In the genomic region with DNA sequence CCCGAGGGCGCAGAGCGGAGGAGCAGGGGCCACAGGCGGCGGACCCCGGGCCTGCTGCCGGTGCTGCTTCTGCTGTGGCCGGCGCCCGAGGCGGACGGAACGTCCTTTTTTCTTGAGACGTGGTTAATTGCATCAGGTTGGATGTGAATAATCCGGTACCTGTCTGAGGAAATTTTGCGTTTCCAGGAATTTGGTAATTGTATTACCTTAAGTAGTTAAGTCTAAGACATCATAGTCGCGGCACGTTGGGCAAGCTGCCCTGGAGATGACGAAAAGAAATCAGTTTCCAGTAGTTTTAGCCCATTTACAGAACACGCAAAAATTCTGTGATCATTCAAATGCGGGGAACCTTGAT, we compare ENCODE assay signal across 9 cellular contexts. TPM values are rescaled to one million over a fixed set of nuclear protein-coding genes. Genes with fewer than 3 reads are reported as not detected.
DNase-seq lines count a peak whose midpoint lies in the region; ATAC-seq and TF ChIP-seq lines count a peak whose summit lies in the region.
"Had no signal": no experiment of that assay in that cellular context is flagged by ENCODE, and none has a peak within 500 bp of the region (broad histone marks: within the 10 kb centered on the region; RNA-seq: fewer than 3 reads in every experiment).

No MANE protein-coding gene starts in this region.

- peak; percentile 23 for DNase-seq in EH (ENCODE audit: low read depth)
- no peak for DNase-seq in esophagus squamous epithelium (lab: John Stamatoyannopoulos, UW)
- DNase-seq in ovary = peak in 4 of 5 donors; percentile 36 to 64 (median 60)
- no peak for DNase-seq in Kasumi-1 (lab: John Stamatoyannopoulos, UW)
- no peak for DNase-seq in activated CD4-positive, alpha-beta T cell treated with anti-CD3 and anti-CD28 coated beads, Interleukin-2, amount 50 U/mL, for 48 hours
- no peak for DNase-seq in retina

- WGBS in esophagus squamous epithelium, 2 donors = 0% methylated on average over 3 to 7 of the region's 22 CpGs
- 0% methylated on average over 20 to 22 of the region's 22 CpGs for WGBS in ovary, 3 donors

- H3K4me1 ChIP-seq in esophagus squamous epithelium (peaks cover 20 to 58% (median 25%) of the 10 kb centered on the region in 3 donors), ovary (ENCODE audit: insufficient read depth) (peaks cover 4% of the 10 kb centered on the region)

- peak overlapping the region; percentile 77 to 88 (median 82) for H3K4me3 ChIP-seq in esophagus squamous epithelium
- H3K4me3 ChIP-seq in ovary = peak overlapping the region; percentile 96

- H3K9me3 ChIP-seq in esophagus squamous epithelium (no peaks in the 10 kb centered on the region), ovary (no peaks in the 10 kb centered on the region)

- H3K27ac ChIP-seq in esophagus squamous epithelium (peak overlapping the region; percentile 94 to 98 (median 95)), ovary (peak overlapping the region; percentile 74 to 89)

- no peak for ATAC-seq in GM21619 (IDR thresholded peaks at IDR 0.05; ENCODE audit: unreplicated experiment)

- H3K27me3 ChIP-seq in esophagus squamous epithelium (no peaks in the 10 kb centered on the region), ovary (no peaks in the 10 kb centered on the region)

- TF ChIP-seq EP300 in ovary (IDR thresholded peaks at IDR 0.05) = no peak

- TF ChIP-seq POLR2A in esophagus squamous epithelium (IDR thresholded peaks at IDR 0.05) (no peak), ovary (IDR thresholded peaks at IDR 0.05) (no peak)

- H3K36me3 ChIP-seq in esophagus squamous epithelium = no peaks in the 10 kb centered on the region
- H3K36me3 ChIP-seq in ovary = no peaks in the 10 kb centered on the region

- TF ChIP-seq CTCF in esophagus squamous epithelium (IDR thresholded peaks at IDR 0.05) (no peak), ovary (IDR thresholded peaks at IDR 0.05) (no peak)

- intact Hi-C loops in esophagus squamous epithelium (cut with DNase I) = no loop called here
- intact Hi-C loops in ovary (cut with DNase I) = no loop called here

TF ChIP-seq in PFSK-1, 5 proteins besides CTCF, POLR2A, EP300 and RAD21:
- 0 out of 2 replicates have a peak, but pooled peaks have one; percentile 32 for TF ChIP-seq SIN3A (IDR thresholded peaks at IDR 0.05; ENCODE audit: borderline replicate concordance, insufficient read depth, low read length)
- TF ChIP-seq TAF1 (IDR thresholded peaks at IDR 0.05; ENCODE audit: borderline replicate concordance, insufficient read depth, low read length) = no peak

RNA-seq across cellular contexts. Expression of a gene that starts 0.8 kb away (rescaled TPM):
- polyA plus RNA-seq in PFSK-1 (2012; ENCODE audit: insufficient read length, low read depth) = 24.1 TPM
- 10 to 100 TPM; 21.4 to 31.9 (median 27.7) TPM for total RNA-seq in esophagus squamous epithelium
- 10 to 100 TPM; 22.3 to 94.4 (median 67.9) TPM for total RNA-seq in ovary
- polyA plus RNA-seq in ovary = 10 to 100 TPM; 19.3 to 47.2 TPM

RNA-seq across cellular contexts. Expression of a gene that starts 26.5 kb away (rescaled TPM):
- 27.6 TPM for polyA plus RNA-seq in PFSK-1 (2012; ENCODE audit: insufficient read length, low read depth)
- 10 to 100 TPM in 2 of 4 donors, 1 to 10 TPM in 2; 2.6 to 26.5 (median 7.1) TPM for total RNA-seq in esophagus squamous epithelium
- 10 to 100 TPM in 6 of 7 donors, 1 to 10 TPM in 1; 4.6 to 34.0 (median 18.0) TPM for total RNA-seq in ovary
- polyA plus RNA-seq in ovary = 10 to 100 TPM; 24.7 to 32.1 TPM
- total RNA-seq: NCI-H460 had no signal

Comparison
In these comparisons a context has a peak if more than half of its experiments do, and no peak if none do; other contexts are left out.
1. DNase-seq: peak in EH (single experiment) and ovary (4 of 5); none in esophagus squamous epithelium (single experiment), Kasumi-1 (0 of 2), activated CD4-positive, alpha-beta T cell treated with anti-CD3 and anti-CD28 coated beads, Interleukin-2, amount 50 U/mL, for 48 hours (0 of 2) and retina (single experiment).